ENCODE assay signal across 32 cellular contexts in the genomic region with DNA sequence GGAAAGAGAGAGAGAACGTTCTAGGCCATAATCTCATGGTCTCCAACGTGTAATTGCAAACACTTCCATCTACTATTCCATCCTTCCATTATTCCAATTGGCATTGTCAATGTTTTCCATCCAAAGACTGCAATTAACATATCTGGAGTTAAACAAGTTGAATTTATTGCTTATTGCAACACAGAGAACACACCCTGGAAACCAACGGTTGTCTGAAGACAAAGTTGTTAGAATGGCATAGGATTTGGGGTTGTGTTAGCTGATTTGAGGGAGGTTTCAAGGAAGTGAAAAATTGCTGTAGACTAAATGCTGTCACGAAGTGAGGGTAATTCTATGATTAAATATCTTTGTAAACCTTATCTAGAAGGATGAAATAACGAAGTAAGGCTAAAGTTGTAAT.
"Had no signal": no experiment of that assay in that cellular context is flagged by ENCODE, and none has a peak within 500 bp of the region (broad histone marks: within the 10 kb centered on the region; RNA-seq: fewer than 3 reads in every experiment).

No MANE protein-coding gene starts in this region.

- ATAC-seq: activated CD8-positive, alpha-beta T cell treated with anti-CD3 and anti-CD28 coated beads for 36 hours; activated naive CD4-positive, alpha-beta T cell treated with anti-CD3 and anti-CD28 coated beads, Interleukin-2, amount 50 U/mL, for 72 hours; activated T-cell treated with anti-CD3 and anti-CD28 coated beads, Interleukin-2, amount 50 U/mL, for 4 hours; activated T-cell treated with anti-CD3 and anti-CD28 coated beads, Interleukin-2, amount 50 U/mL, for 72 hours; activated T-helper 17 cell treated with anti-CD3 and anti-CD28 coated beads, Interleukin-2, amount 50 U/mL, for 72 hours; body of pancreas had no signal

- H3K9me3 ChIP-seq: adrenal gland, body of pancreas, breast epithelium had no signal

- H3K4me3 ChIP-seq: adrenal gland, body of pancreas, breast epithelium had no signal

- H3K36me3 ChIP-seq: adrenal gland, brain microvascular endothelial cell, breast epithelium had no signal

- H3K4me1 ChIP-seq: adrenal gland, body of pancreas, breast epithelium had no signal

- H3K27ac ChIP-seq: adrenal gland, body of pancreas, brain microvascular endothelial cell, breast epithelium, VCaP had no signal

- DNase-seq: activated B cell treated with CpG ODN at 0.5 μM for 24 hours; activated CD4-positive, alpha-beta memory T cell treated with anti-CD3 and anti-CD28 coated beads for 36 hours; activated CD4-positive, alpha-beta T cell treated with anti-CD3 and anti-CD28 coated beads for 4 hours; activated CD4-positive, alpha-beta T cell treated with anti-CD3 and anti-CD28 coated beads, Interleukin-2, amount 10 ng/mL, durations not matched to agents 24 days and 14 days; activated CD4-positive, alpha-beta T cell treated with anti-CD3 and anti-CD28 coated beads, Interleukin-2, amount 50 U/mL, for 1 hour; activated CD4-positive, alpha-beta T cell treated with anti-CD3 and anti-CD28 coated beads, Interleukin-2, amount 50 U/mL, for 4 hours; activated CD4-positive, CD25-positive, alpha-beta regulatory T cell treated with anti-CD3 and anti-CD28 coated beads, Interleukin-2, amount 50 U/mL, for 72 hours; activated CD8-positive, alpha-beta memory T cell treated with anti-CD3 and anti-CD28 coated beads, Interleukin-2, amount 50 U/mL, for 4 hours; activated CD8-positive, alpha-beta T cell treated with anti-CD3 and anti-CD28 coated beads for 36 hours; activated effector memory CD4-positive, alpha-beta T cell treated with anti-CD3 and anti-CD28 coated beads, Interleukin-2, amount 50 U/mL, for 16 hours; activated gamma-delta T cell treated with Interleukin-2 at 50 U/mL for 16 hours; activated naive CD4-positive, alpha-beta T cell; activated naive CD4-positive, alpha-beta T cell treated with anti-CD3 and anti-CD28 coated beads for 36 hours; activated naive CD4-positive, alpha-beta T cell treated with anti-CD3 and anti-CD28 coated beads, Interleukin-2, amount 50 U/mL, for 16 hours; activated naive CD8-positive, alpha-beta T cell treated with anti-CD3 and anti-CD28 coated beads for 36 hours; activated T-cell treated with anti-CD3 and anti-CD28 coated beads for 4 hours; activated T-cell treated with anti-CD3 and anti-CD28 coated beads, Interleukin-2, amount 50 U/mL, for 1 hour; activated T-cell treated with anti-CD3 and anti-CD28 coated beads, Interleukin-2, amount 50 U/mL, for 4 hours; activated T-cell treated with anti-CD3 and anti-CD28 coated beads, Interleukin-2, amount 50 U/mL, for 72 hours; adrenal gland; amniotic stem cell; aorta; body of pancreas; brain microvascular endothelial cell; central memory CD4-positive, alpha-beta T cell; T-helper 1 cell; T-helper 2 cell; T-helper 9 cell had no signal

- H3K27me3 ChIP-seq: adrenal gland, body of pancreas, brain microvascular endothelial cell, breast epithelium had no signal
